26 cellular contexts compared by ENCODE assay signal in the genomic region with DNA sequence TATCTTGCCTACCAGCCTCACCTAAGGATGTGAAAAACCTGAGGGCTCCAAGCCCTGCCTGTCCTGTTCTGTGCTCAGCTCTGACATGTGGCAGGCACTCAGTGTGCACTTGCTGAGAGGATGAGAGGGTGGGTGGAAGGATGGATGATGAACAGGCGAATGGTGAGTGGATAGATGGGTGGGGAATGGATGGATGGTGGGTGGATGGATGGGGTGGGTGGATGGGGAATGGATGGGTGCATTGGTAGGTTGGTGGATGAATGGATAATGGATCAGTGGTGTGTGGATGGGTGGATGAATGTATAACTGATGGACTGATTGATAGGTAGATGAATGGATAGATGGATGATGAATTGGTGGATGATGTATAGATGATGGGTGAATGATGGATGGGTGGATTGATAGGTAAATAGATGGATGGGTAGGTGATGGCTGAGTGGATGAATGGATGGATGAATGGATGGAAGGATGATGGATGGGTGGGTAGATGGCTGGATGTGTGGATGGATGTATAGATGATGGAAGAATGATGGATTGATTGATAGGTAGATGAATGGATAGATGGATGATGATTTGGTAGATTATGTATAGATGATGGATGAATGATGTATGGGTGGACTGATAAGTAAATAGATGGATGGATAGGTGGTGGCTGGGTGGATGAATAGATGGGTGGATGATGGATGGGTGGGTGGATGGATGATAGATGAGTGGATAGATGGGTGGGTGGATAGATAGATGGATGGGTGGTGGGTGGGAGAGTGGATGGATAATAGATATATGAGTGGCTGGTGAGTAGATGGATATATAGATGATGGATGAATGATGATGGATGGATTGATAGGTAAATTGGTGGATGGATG.
"Had no signal": no experiment of that assay in that cellular context is flagged by ENCODE, and none has a peak within 500 bp of the region (broad histone marks: within the 10 kb centered on the region; RNA-seq: fewer than 3 reads in every experiment).

No MANE protein-coding gene starts in this region.

- DNase-seq: heart right ventricle; left colon; left ventricle myocardium inferior; mesendoderm; naive B cell; natural killer cell; nephron progenitor cell; retina; right cardiac atrium; stimulated activated CD4-positive, alpha-beta T cell treated with anti-CD3 and anti-CD28 coated beads, Interleukin-1b, Interleukin-23, amount 100 ng/mL, for 48 hours; stimulated activated CD4-positive, alpha-beta T cell treated with anti-CD3 and anti-CD28 coated beads, Interleukin-4, amount 100 ng/mL, for 1 hour; stimulated activated naive B cell treated with anti-CD40 and anti-IgM and Interleukin-4, amounts not matched to agents 10 μg/mL and 1 μg/mL and 100 μg/mL, for 72 hours; stimulated activated naive CD8-positive, alpha-beta T cell treated with anti-CD3 and anti-CD28 coated beads, Interleukin-15, Interleukin-2, amounts not matched to agents 100 U/mL and 50 U/mL, for 24 hours; stomach; testis; thyroid gland; transverse colon had no signal

- H3K79me2 ChIP-seq: hepatocyte had no signal

- H3K4me1 ChIP-seq: neural progenitor cell, pancreas, prostate gland, testis, thyroid gland, transverse colon, upper lobe of right lung, uterus had no signal

- H3K27ac ChIP-seq: heart right ventricle, hepatocyte, left ventricle myocardium inferior, neural progenitor cell, pancreas, prostate gland, stomach, testis, thyroid gland, transverse colon, upper lobe of right lung, uterus had no signal

- H3K27me3 ChIP-seq: hepatocyte, neural progenitor cell, testis had no signal

- H2AFZ ChIP-seq: hepatocyte, neural progenitor cell had no signal

- H3K9me3 ChIP-seq: pancreas, prostate gland, testis, thyroid gland, upper lobe of right lung had no signal

- H3K4me2 ChIP-seq: hepatocyte, neural progenitor cell, smooth muscle cell had no signal

- FAIRE-seq: keratinocyte, pancreas had no signal

- H3K4me3 ChIP-seq: heart right ventricle, hepatocyte, left ventricle myocardium inferior, lung, neural progenitor cell, pancreas, prostate gland, smooth muscle cell, stomach, testis, thyroid gland, transverse colon, upper lobe of right lung, uterus had no signal

- H3K36me3 ChIP-seq: heart right ventricle, left ventricle myocardium inferior, neural progenitor cell, pancreas, prostate gland, stomach, thyroid gland, transverse colon, upper lobe of right lung, uterus had no signal
